In genomic region chr9:114155967-114156294, GRCh38 we compare ENCODE assay signal across 9 cellular contexts. TPM values are rescaled to one million over a fixed set of nuclear protein-coding genes. Genes with fewer than 3 reads are reported as not detected.
DNase-seq lines count a peak whose midpoint lies in the region; ATAC-seq and TF ChIP-seq lines count a peak whose summit lies in the region.
"Had no signal": no experiment of that assay in that cellular context is flagged by ENCODE, and none has a peak within 500 bp of the region (broad histone marks: within the 10 kb centered on the region; RNA-seq: fewer than 3 reads in every experiment).

No MANE protein-coding gene starts in this region.

- peak in 1 of 2 donors; percentile 2 for ATAC-seq in stimulated activated naive B cell treated with anti-CD40 and anti-IgM and Interleukin-4, amounts not matched to agents 10 μg/mL and 1 μg/mL and 100 μg/mL, for 72 hours (replicated peaks)
- ATAC-seq in GM18861 (IDR thresholded peaks at IDR 0.05; ENCODE audit: unreplicated experiment) (no peak), HG03280 (IDR thresholded peaks at IDR 0.05; ENCODE audit: unreplicated experiment) (no peak), HG03159 (IDR thresholded peaks at IDR 0.05; ENCODE audit: unreplicated experiment) (no peak), GM18505 (IDR thresholded peaks at IDR 0.05; ENCODE audit: unreplicated experiment) (no peak)

- H3K9me3 Mint-ChIP-seq in activated naive CD8-positive, alpha-beta T cell (ENCODE audit: low read depth), result no peaks in the 10 kb centered on the region
- peaks cover 0 to 6% (median 0%) of the 10 kb centered on the region in 6 donors for H3K9me3 Mint-ChIP-seq in immature natural killer cell
- H3K9me3 Mint-ChIP-seq in stimulated activated naive B cell treated with anti-CD40 and anti-IgM and Interleukin-4, amounts not matched to agents 10 μg/mL and 1 μg/mL and 100 μg/mL, for 72 hours, result peaks cover 0 to 2% of the 10 kb centered on the region in 2 donors
- H3K9me3 Mint-ChIP-seq: activated T-helper 2 cell treated with anti-CD3 and anti-CD28 coated beads, Interferon-gamma antibody, Interleukin-2, Interleukin-4, amounts not matched to agents 10 μg/mL and 5 μg/mL and 100 μg/mL, durations not matched to agents 14 hours and 24 hours and 36 hours had no signal

- no peak for DNase-seq in immature natural killer cell
- DNase-seq in stimulated activated naive B cell treated with anti-CD40 and anti-IgM and Interleukin-4, amounts not matched to agents 10 μg/mL and 1 μg/mL and 100 μg/mL, for 72 hours, result no peak

- H3K27ac ChIP-seq in HUES48 (ENCODE audit: low read depth, low read length), result no peak overlapping the region

- peaks cover 38% of the 10 kb centered on the region for H3K27me3 ChIP-seq in HUES48 (ENCODE audit: control insufficient read depth, insufficient read depth, low read length)

- no peak overlapping the region for H3K27ac Mint-ChIP-seq in activated naive CD8-positive, alpha-beta T cell
- H3K27ac Mint-ChIP-seq in immature natural killer cell, result no peak overlapping the region
- H3K27ac Mint-ChIP-seq in stimulated activated naive B cell treated with anti-CD40 and anti-IgM and Interleukin-4, amounts not matched to agents 10 μg/mL and 1 μg/mL and 100 μg/mL, for 72 hours, result no peak overlapping the region

- H3K9me3 ChIP-seq in HUES48 (ENCODE audit: control insufficient read depth, insufficient read depth, low read length), result no peaks in the 10 kb centered on the region

- H3K36me3 ChIP-seq in HUES48 (ENCODE audit: control insufficient read depth, insufficient read depth, low read length), result no peaks in the 10 kb centered on the region

- H3K4me3 Mint-ChIP-seq in activated naive CD8-positive, alpha-beta T cell, result peak overlapping the region; percentile 90
- peak overlapping the region in 3 of 5 donors; percentile 73 to 84 (median 81) for H3K4me3 Mint-ChIP-seq in immature natural killer cell
- peak overlapping the region; percentile 83 to 89 for H3K4me3 Mint-ChIP-seq in stimulated activated naive B cell treated with anti-CD40 and anti-IgM and Interleukin-4, amounts not matched to agents 10 μg/mL and 1 μg/mL and 100 μg/mL, for 72 hours

- H3K9ac ChIP-seq in HUES48 (ENCODE audit: low read depth, low read length), result no peak overlapping the region

- peak overlapping the region; percentile 70; the same call in 1 of the 2 replicates for H3K4me3 ChIP-seq in HUES48 (ENCODE audit: low read depth, low read length)

- peaks cover 16% of the 10 kb centered on the region for H3K4me1 ChIP-seq in HUES48 (ENCODE audit: control insufficient read depth, insufficient read depth, low read length)

- H3K27me3 Mint-ChIP-seq in activated naive CD8-positive, alpha-beta T cell, result peaks cover 23% of the 10 kb centered on the region
- H3K27me3 Mint-ChIP-seq in immature natural killer cell (ENCODE audit: low read depth in 3 of 3), result peaks cover 15 to 21% (median 21%) of the 10 kb centered on the region in 3 donors
- H3K27me3 Mint-ChIP-seq in stimulated activated naive B cell treated with anti-CD40 and anti-IgM and Interleukin-4, amounts not matched to agents 10 μg/mL and 1 μg/mL and 100 μg/mL, for 72 hours, result peaks cover 53 to 71% of the 10 kb centered on the region in 2 donors

- TF ChIP-seq POLR2A in GM18505 (IDR thresholded peaks at IDR 0.05; ENCODE audit: borderline replicate concordance, extremely low read depth, insufficient read depth, insufficient read length), result no peak

- no peaks in the 10 kb centered on the region for H3K36me3 Mint-ChIP-seq in activated naive CD8-positive, alpha-beta T cell
- H3K36me3 Mint-ChIP-seq in immature natural killer cell, result no peaks in the 10 kb centered on the region
- no peaks in the 10 kb centered on the region for H3K36me3 Mint-ChIP-seq in stimulated activated naive B cell treated with anti-CD40 and anti-IgM and Interleukin-4, amounts not matched to agents 10 μg/mL and 1 μg/mL and 100 μg/mL, for 72 hours

- peaks cover 22% of the 10 kb centered on the region for H3K4me1 Mint-ChIP-seq in activated naive CD8-positive, alpha-beta T cell (ENCODE audit: low read depth)
- H3K4me1 Mint-ChIP-seq in immature natural killer cell, result peaks cover 12 to 25% of the 10 kb centered on the region in 2 donors
- peaks cover 15 to 20% of the 10 kb centered on the region in 2 donors for H3K4me1 Mint-ChIP-seq in stimulated activated naive B cell treated with anti-CD40 and anti-IgM and Interleukin-4, amounts not matched to agents 10 μg/mL and 1 μg/mL and 100 μg/mL, for 72 hours

RNA-seq across cellular contexts. Expression of gene COL27A1, which starts 0.6 kb away (rescaled TPM):
- not detected for polyA plus RNA-seq in immature natural killer cell

RNA-seq across cellular contexts. Expression of gene KIF12, which starts 56.8 kb away (rescaled TPM):
- polyA plus RNA-seq in immature natural killer cell, result not detected
